In genomic region chr2:174577967-174578589, GRCh38 we compare ENCODE assay signal across 9 cellular contexts. TPM values are rescaled to one million over a fixed set of nuclear protein-coding genes. Genes with fewer than 3 reads are reported as not detected.
DNase-seq lines count a peak whose midpoint lies in the region; ATAC-seq and TF ChIP-seq lines count a peak whose summit lies in the region.
"Had no signal": no experiment of that assay in that cellular context is flagged by ENCODE, and none has a peak within 500 bp of the region (broad histone marks: within the 10 kb centered on the region; RNA-seq: fewer than 3 reads in every experiment).

No MANE protein-coding gene starts in this region.

- H3K9me3 ChIP-seq in naive thymus-derived CD4-positive, alpha-beta T cell (ENCODE audit: control insufficient read depth in 2 of 3, low read length in 3 of 3), result no peaks in the 10 kb centered on the region
- H3K9me3 ChIP-seq: BLaER1 had no signal

- H3K27me3 ChIP-seq in naive thymus-derived CD4-positive, alpha-beta T cell (ENCODE audit: control insufficient read depth in 2 of 2, insufficient read depth in 2 of 2, low read length in 2 of 2), result no peaks in the 10 kb centered on the region
- H3K27me3 ChIP-seq: BLaER1 had no signal

- H3K4me1 Mint-ChIP-seq in central memory CD8-positive, alpha-beta T cell, result peaks cover 58% of the 10 kb centered on the region
- H3K4me1 Mint-ChIP-seq in naive thymus-derived CD4-positive, alpha-beta T cell, result peaks cover 31 to 91% (median 77%) of the 10 kb centered on the region in 7 donors

- H3K27me3 Mint-ChIP-seq in central memory CD8-positive, alpha-beta T cell, result no peaks in the 10 kb centered on the region
- H3K27me3 Mint-ChIP-seq in naive thymus-derived CD4-positive, alpha-beta T cell, result no peaks in the 10 kb centered on the region

- H3K36me3 Mint-ChIP-seq in central memory CD8-positive, alpha-beta T cell (ENCODE audit: insufficient read depth), result peaks cover 87% of the 10 kb centered on the region
- peaks cover 15 to 45% (median 34%) of the 10 kb centered on the region in 5 donors for H3K36me3 Mint-ChIP-seq in naive thymus-derived CD4-positive, alpha-beta T cell

- CTCF ChIA-PET in naive thymus-derived CD4-positive, alpha-beta T cell (lab: Charles Lee), result interaction anchor here (0.6 to 7.0 kb wide), 27 partner anchors 9 to 122 kb away, joined by 3 to 66 read pairs (median 5); partner anchors contain the start of gene WIPF1

- POLR2A ChIA-PET in naive thymus-derived CD4-positive, alpha-beta T cell (lab: Charles Lee), result interaction anchor here (1.2 to 22.6 kb wide), 3 partner anchors 21 to 102 kb away, joined by 3 to 277 read pairs (median 5); partner anchors contain the start of gene WIPF1

- H3K4me3 ChIP-seq in naive thymus-derived CD4-positive, alpha-beta T cell (ENCODE audit: low read length), result no peak overlapping the region
- H3K4me3 ChIP-seq: BLaER1 had no signal

- intact Hi-C loops in naive thymus-derived CD4-positive, alpha-beta T cell (cut with micrococcal nuclease), result loop anchor here (1.0 to 2.0 kb wide), 7 partner anchors 15 to 116 kb away; no protein-coding TSS in a partner anchor

- peaks cover 56 to 74% of the 10 kb centered on the region in 2 donors for H3K4me1 ChIP-seq in naive thymus-derived CD4-positive, alpha-beta T cell (ENCODE audit: control insufficient read depth in 2 of 2, insufficient read depth in 2 of 2, low read length in 2 of 2)
- H3K4me1 ChIP-seq: BLaER1 had no signal

- ATAC-seq in HG03095 (IDR thresholded peaks at IDR 0.05; ENCODE audit: unreplicated experiment) (peak; percentile 59), SK-N-SH treated with all-trans-retinoic acid at 6 μM for 48 hours (peak; percentile 89)
- no peak for ATAC-seq in central memory CD8-positive, alpha-beta T cell (replicated peaks; ENCODE audit: extremely low read depth, poor library complexity, severe bottlenecking)
- ATAC-seq in naive thymus-derived CD4-positive, alpha-beta T cell, result peak; percentile 86

- H3K27ac ChIP-seq in naive thymus-derived CD4-positive, alpha-beta T cell (ENCODE audit: low read depth, low read length), result peak overlapping the region; percentile 33
- H3K27ac ChIP-seq: BLaER1 had no signal

- H3K27ac Mint-ChIP-seq in central memory CD8-positive, alpha-beta T cell (ENCODE audit: low read depth), result peak overlapping the region; percentile 83
- peak overlapping the region in 8 of 9 donors; percentile 46 to 91 (median 81) for H3K27ac Mint-ChIP-seq in naive thymus-derived CD4-positive, alpha-beta T cell

- no peaks in the 10 kb centered on the region for H3K9me3 Mint-ChIP-seq in central memory CD8-positive, alpha-beta T cell
- peaks cover 0 to 2% (median 0%) of the 10 kb centered on the region in 11 donors for H3K9me3 Mint-ChIP-seq in naive thymus-derived CD4-positive, alpha-beta T cell

- DNase-seq in NCI-H2171 treated with DMSO at 0.1 percent for 48 hours (lab: John Stamatoyannopoulos, UW) (peak; percentile 9), NCI-H2171 (lab: John Stamatoyannopoulos, UW) (no peak), NCI-H1417 treated with DMSO at 0.1 percent for 48 hours (lab: John Stamatoyannopoulos, UW) (no peak), occipital lobe (lab: John Stamatoyannopoulos, UW) (no peak)
- peak in 1 of 2 donors; percentile 63 for DNase-seq in central memory CD8-positive, alpha-beta T cell (ENCODE audit: low spot score in 2 of 2)
- DNase-seq in naive thymus-derived CD4-positive, alpha-beta T cell, result peak in 7 of 9 donors; percentile 55 to 77 (median 68)

- peaks cover 28 to 91% (median 91%) of the 10 kb centered on the region in 3 experiments for H3K36me3 ChIP-seq in naive thymus-derived CD4-positive, alpha-beta T cell (ENCODE audit: control insufficient read depth in 2 of 3, insufficient read depth in 3 of 3, low read length in 3 of 3)

- no peak overlapping the region for H3K4me3 Mint-ChIP-seq in central memory CD8-positive, alpha-beta T cell
- peak overlapping the region in 1 of 10 donors; percentile 27 for H3K4me3 Mint-ChIP-seq in naive thymus-derived CD4-positive, alpha-beta T cell

TF ChIP-seq in SK-N-SH treated with all-trans-retinoic acid at 6 μM for 48 hours, 23 proteins besides CTCF, POLR2A, EP300 and RAD21:
- TF ChIP-seq ISL1 (CRISPR knock-in tag; IDR thresholded peaks at IDR 0.05) (peak; percentile 62), ZC3H10 (CRISPR knock-in tag; IDR thresholded peaks at IDR 0.05) (no peak)

RNA-seq across cellular contexts. Expression of gene WIPF1, which starts 19.5 kb away (rescaled TPM):
- 100 to 1,000 TPM; 272 to 514 (median 397) TPM for total RNA-seq in naive thymus-derived CD4-positive, alpha-beta T cell
- polyA plus RNA-seq in naive thymus-derived CD4-positive, alpha-beta T cell, result 100 to 1,000 TPM in 1 of 2 donors, 10 to 100 TPM in 1; 92.3 to 103 TPM
- 2.7 TPM for total RNA-seq in occipital lobe

Comparison
In these comparisons a context has a peak if more than half of its experiments do, and no peak if none do; other contexts are left out.
1. DNase-seq: peak in NCI-H2171 treated with DMSO at 0.1 percent for 48 hours (single experiment) and naive thymus-derived CD4-positive, alpha-beta T cell (7 of 9); none in NCI-H2171 (single experiment), NCI-H1417 treated with DMSO at 0.1 percent for 48 hours (single experiment) and occipital lobe (single experiment).
2. RNA of gene WIPF1, which starts 19.5 kb away (total RNA-seq): 272 to 514 TPM in naive thymus-derived CD4-positive, alpha-beta T cell; 2.7 TPM in occipital lobe (single experiment); every median in the first group is over 10 times any median in the second.